Comparison of ENCODE assay signal across 19 cellular contexts in genomic region chr13:103436057-103436654, GRCh38.
"Had no signal": no experiment of that assay in that cellular context is flagged by ENCODE, and none has a peak within 500 bp of the region (broad histone marks: within the 10 kb centered on the region; RNA-seq: fewer than 3 reads in every experiment).

No MANE protein-coding gene starts in this region.

- H3K36me3 Mint-ChIP-seq: naive thymus-derived CD8-positive, alpha-beta T cell; type B pancreatic cell had no signal

- ATAC-seq: foreskin keratinocyte; left colon; mucosa of descending colon; naive thymus-derived CD8-positive, alpha-beta T cell had no signal

- H3K27me3 ChIP-seq: colonic mucosa, foreskin keratinocyte, hepatocyte, ovary, right atrium auricular region, sigmoid colon had no signal

- H3K9me3 ChIP-seq: colonic mucosa, mucosa of descending colon, ovary, right atrium auricular region, sigmoid colon had no signal

- H3K79me2 ChIP-seq: hepatocyte had no signal

- DNase-seq: cerebellar nuclear complex; colonic mucosa; dermis blood vessel endothelial cell; erythroblast; foreskin keratinocyte; head of caudate nucleus; left colon; mammary epithelial cell; mucosa of descending colon; naive thymus-derived CD8-positive, alpha-beta T cell; nucleus accumbens; ovary; sigmoid colon; stimulated activated CD4-positive, alpha-beta T cell treated with anti-CD3 and anti-CD28 coated beads, Interleukin-12 subunit alpha, Interleukin-12 subunit beta, amount 100 ng/mL, for 4 hours; stimulated activated naive CD4-positive, alpha-beta T cell had no signal

- H3K4me1 Mint-ChIP-seq: naive thymus-derived CD8-positive, alpha-beta T cell had no signal

- H3K4me1 ChIP-seq: colonic mucosa, foreskin keratinocyte, right atrium auricular region, sigmoid colon had no signal

- H3K36me3 ChIP-seq: colonic mucosa, ovary, right atrium auricular region, sigmoid colon had no signal

- H3K27me3 Mint-ChIP-seq: naive thymus-derived CD8-positive, alpha-beta T cell; type B pancreatic cell had no signal

- H3K4me3 ChIP-seq: colonic mucosa, hepatocyte, mucosa of descending colon, ovary, right atrium auricular region, sigmoid colon, skin epidermis had no signal

- H3K4me2 ChIP-seq: hepatocyte had no signal

- H3K27ac Mint-ChIP-seq: naive thymus-derived CD8-positive, alpha-beta T cell; type B pancreatic cell had no signal

- H2AFZ ChIP-seq: hepatocyte had no signal

- H3K9me3 Mint-ChIP-seq: type B pancreatic cell had no signal

- H3K27ac ChIP-seq: colonic mucosa, foreskin keratinocyte, hepatocyte, ovary, right atrium auricular region, sigmoid colon, skin epidermis had no signal

- H3K4me3 Mint-ChIP-seq: naive thymus-derived CD8-positive, alpha-beta T cell; type B pancreatic cell had no signal
